ENCODE assay signal across 2 cellular contexts in genomic region chr17:75853410-75853809, GRCh38.
TF ChIP-seq lines count a peak whose summit lies in the region.

No MANE protein-coding gene starts in this region.

TF ChIP-seq in GM23338, 12 proteins besides CTCF, POLR2A, EP300 and RAD21 (continued from another document):
- TF ChIP-seq ETS1 (IDR thresholded peaks at IDR 0.05) = no peak
- no peak for TF ChIP-seq CREB1 (CRISPR knock-in tag; IDR thresholded peaks at IDR 0.05; ENCODE audit: low read depth)
- no peak for TF ChIP-seq ZNF114 (CRISPR knock-in tag; IDR thresholded peaks at IDR 0.05)
- no peak for TF ChIP-seq NANOG (IDR thresholded peaks at IDR 0.05; ENCODE audit: borderline replicate concordance)
- no peak for TF ChIP-seq STAT1 (IDR thresholded peaks at IDR 0.05; ENCODE audit: unreplicated experiment)

TF ChIP-seq in WTC11, 78 proteins besides CTCF, POLR2A, EP300 and RAD21 (continued from another document):
- TF ChIP-seq HMGXB4 (CRISPR knock-in tag; IDR thresholded peaks at IDR 0.05) (no peak), NR3C1 (CRISPR knock-in tag; conservative IDR thresholded peaks at IDR 0.05; ENCODE audit: low read depth) (no peak), MAX (CRISPR knock-in tag; IDR thresholded peaks at IDR 0.05) (no peak), JAZF1 (CRISPR knock-in tag; IDR thresholded peaks at IDR 0.05) (no peak)
